ENCODE assay signal across 8 cellular contexts in genomic region chr2:88739985-88740600, GRCh38. TPM values are rescaled to one million over a fixed set of nuclear protein-coding genes. Genes with fewer than 3 reads are reported as not detected.
DNase-seq lines count a peak whose midpoint lies in the region; ATAC-seq and TF ChIP-seq lines count a peak whose summit lies in the region.

No MANE protein-coding gene starts in this region.

- H3K4me3 Mint-ChIP-seq in activated naive CD8-positive, alpha-beta T cell treated with anti-CD3 and anti-CD28 coated beads, Interleukin-2, amount 50 U/mL, for 24 hours, result no peak overlapping the region

- H3K9ac ChIP-seq in SU-DHL-6 (ENCODE audit: low read length), result peak overlapping the region; percentile 10

- TF ChIP-seq EP300 in sigmoid colon (IDR thresholded peaks at IDR 0.05), result no peak

- no peaks in the 10 kb centered on the region for H4K20me1 ChIP-seq in SU-DHL-6 (ENCODE audit: low read depth, low read length)

- H2AFZ ChIP-seq in SU-DHL-6 (ENCODE audit: low read depth, low read length, severe bottlenecking), result no peak overlapping the region

- no peaks in the 10 kb centered on the region for H3K4me1 ChIP-seq in sigmoid colon

- H3K27ac ChIP-seq in SU-DHL-6 (ENCODE audit: low read depth, low read length), result peak overlapping the region; percentile 41
- no peak overlapping the region for H3K27ac ChIP-seq in sigmoid colon

- no peak overlapping the region for H3K27ac Mint-ChIP-seq in activated naive CD8-positive, alpha-beta T cell treated with anti-CD3 and anti-CD28 coated beads, Interleukin-2, amount 50 U/mL, for 24 hours

- no peaks in the 10 kb centered on the region for H3K9me2 ChIP-seq in SU-DHL-6 (replicated peaks; ENCODE audit: insufficient read depth, low read length)

- ATAC-seq in activated naive CD8-positive, alpha-beta T cell treated with anti-CD3 and anti-CD28 coated beads, Interleukin-2, amount 50 U/mL, for 24 hours, result peak; percentile 50
- ATAC-seq in left ventricle myocardium superior, result peak; percentile 74

- H3K27me3 ChIP-seq in MG63, result no peaks in the 10 kb centered on the region
- H3K27me3 ChIP-seq in SU-DHL-6 (ENCODE audit: low read length), result no peaks in the 10 kb centered on the region
- H3K27me3 ChIP-seq in sigmoid colon, result no peaks in the 10 kb centered on the region

- no peaks in the 10 kb centered on the region for H3K27me3 Mint-ChIP-seq in activated naive CD8-positive, alpha-beta T cell treated with anti-CD3 and anti-CD28 coated beads, Interleukin-2, amount 50 U/mL, for 24 hours

- peaks cover 23% of the 10 kb centered on the region for H3K4me1 Mint-ChIP-seq in activated naive CD8-positive, alpha-beta T cell treated with anti-CD3 and anti-CD28 coated beads, Interleukin-2, amount 50 U/mL, for 24 hours

- H3K36me3 ChIP-seq in MG63 (peaks cover 53% of the 10 kb centered on the region), SU-DHL-6 (ENCODE audit: low read length) (peaks cover 33% of the 10 kb centered on the region), sigmoid colon (peaks cover 0 to 84% (median 23%) of the 10 kb centered on the region in 4 donors)

- H3K4me2 ChIP-seq in SU-DHL-6 (ENCODE audit: low read depth, low read length, poor library complexity, severe bottlenecking), result peak overlapping the region; percentile 18

- DNase-seq in GM04504 (ENCODE audit: low read depth) (peak; percentile 28), H4 (ENCODE audit: low spot score) (peak; percentile 66), MG63 (peak; percentile 50), left ventricle myocardium superior (peak; percentile 65), sigmoid colon (no peak), mesenteric fat pad (ENCODE audit: low spot score) (no peak)
- peak; percentile 75 for DNase-seq in activated naive CD8-positive, alpha-beta T cell treated with anti-CD3 and anti-CD28 coated beads, Interleukin-2, amount 50 U/mL, for 24 hours

- H3K4me3 ChIP-seq in MG63, result no peak overlapping the region
- H3K4me3 ChIP-seq in SU-DHL-6 (ENCODE audit: insufficient read depth, low read length, poor library complexity, severe bottlenecking), result no peak overlapping the region
- no peak overlapping the region for H3K4me3 ChIP-seq in sigmoid colon

- H3F3A ChIP-seq in SU-DHL-6 (ENCODE audit: insufficient read depth), result peaks cover 7% of the 10 kb centered on the region

- H3K9me3 ChIP-seq in MG63 (peaks cover 3% of the 10 kb centered on the region; the same call in 1 of the 2 replicates), SU-DHL-6 (ENCODE audit: insufficient read depth, low read length) (no peaks in the 10 kb centered on the region), sigmoid colon (no peaks in the 10 kb centered on the region)

- intact Hi-C loops in left ventricle myocardium superior (cut with micrococcal nuclease), result no loop called here
- intact Hi-C loops in sigmoid colon (cut with DNase I), result no loop called here

- peaks cover 69% of the 10 kb centered on the region for H3K36me3 Mint-ChIP-seq in activated naive CD8-positive, alpha-beta T cell treated with anti-CD3 and anti-CD28 coated beads, Interleukin-2, amount 50 U/mL, for 24 hours (ENCODE audit: low read depth)

- H3K79me2 ChIP-seq in SU-DHL-6 (ENCODE audit: insufficient read depth, low read length), result peaks cover 14% of the 10 kb centered on the region; the same call in 1 of the 2 replicates

- WGBS in sigmoid colon, 2 donors, result 31 to 44% methylated on average over 7 of the region's 7 CpGs

- H3K9me3 Mint-ChIP-seq in activated naive CD8-positive, alpha-beta T cell treated with anti-CD3 and anti-CD28 coated beads, Interleukin-2, amount 50 U/mL, for 24 hours, result peaks cover 13% of the 10 kb centered on the region

- TF ChIP-seq POLR2A in sigmoid colon (IDR thresholded peaks at IDR 0.05), result no peak

- peak; percentile 84 for TF ChIP-seq CTCF in SU-DHL-6 (IDR thresholded peaks at IDR 0.05; ENCODE audit: insufficient read depth, low read length, poor library complexity, severe bottlenecking)
- TF ChIP-seq CTCF in sigmoid colon (IDR thresholded peaks at IDR 0.05), result peak; percentile 40 to 90 (median 70)

RNA-seq across cellular contexts. Expression of gene RPIA, which starts 48.6 kb away (rescaled TPM):
- total RNA-seq in H4 (2014; rRNA removed; shearing (Covaris generic)), result 5.8 and 7.9 TPM in 2 replicates
- 9.5 and 15.8 TPM in 2 replicates for total RNA-seq in MG63 (2014; rRNA removed; shearing (Covaris generic); ENCODE audit: low replicate concordance)
- total RNA-seq in left ventricle myocardium superior (19.1 TPM), sigmoid colon (1 to 10 TPM; 1.1 to 8.2 (median 5.1) TPM), mesenteric fat pad (20.3 TPM)
- 10 to 100 TPM; 21.0 to 38.3 (median 22.7) TPM for polyA plus RNA-seq in sigmoid colon

Comparison
In these comparisons a context has a peak if more than half of its experiments do, and no peak if none do; other contexts are left out.
1. DNase-seq: peak in GM04504 (single experiment), H4 (single experiment), MG63 (single experiment), activated naive CD8-positive, alpha-beta T cell treated with anti-CD3 and anti-CD28 coated beads, Interleukin-2, amount 50 U/mL, for 24 hours (single experiment) and left ventricle myocardium superior (single experiment); none in sigmoid colon (single experiment) and mesenteric fat pad (single experiment).